Comparison of ENCODE assay signal across 1 cellular context in the genomic region with DNA sequence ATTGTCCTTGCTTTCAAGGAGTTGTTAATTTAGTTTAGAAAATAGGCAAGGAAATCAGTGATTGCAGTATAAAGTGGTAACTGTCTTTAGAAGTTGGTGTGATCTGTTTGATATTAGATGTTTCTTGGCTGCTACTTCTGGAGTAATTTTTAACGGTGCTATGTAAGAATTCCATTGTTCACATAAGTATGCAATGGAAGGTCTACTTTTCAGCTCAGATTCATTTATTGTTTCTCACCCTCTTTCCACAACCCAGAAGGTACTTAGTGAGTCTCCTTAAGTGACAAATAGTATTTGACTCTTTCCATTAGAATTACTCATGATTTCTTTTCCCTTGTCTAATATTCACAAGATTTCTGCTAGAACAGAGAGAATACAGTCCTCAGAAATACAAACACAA.
TF ChIP-seq lines count a peak whose summit lies in the region.

No MANE protein-coding gene starts in this region.

TF ChIP-seq in A549, 52 proteins besides CTCF, POLR2A, EP300 and RAD21 (continued from another document):
- TF ChIP-seq, protein P1, sequence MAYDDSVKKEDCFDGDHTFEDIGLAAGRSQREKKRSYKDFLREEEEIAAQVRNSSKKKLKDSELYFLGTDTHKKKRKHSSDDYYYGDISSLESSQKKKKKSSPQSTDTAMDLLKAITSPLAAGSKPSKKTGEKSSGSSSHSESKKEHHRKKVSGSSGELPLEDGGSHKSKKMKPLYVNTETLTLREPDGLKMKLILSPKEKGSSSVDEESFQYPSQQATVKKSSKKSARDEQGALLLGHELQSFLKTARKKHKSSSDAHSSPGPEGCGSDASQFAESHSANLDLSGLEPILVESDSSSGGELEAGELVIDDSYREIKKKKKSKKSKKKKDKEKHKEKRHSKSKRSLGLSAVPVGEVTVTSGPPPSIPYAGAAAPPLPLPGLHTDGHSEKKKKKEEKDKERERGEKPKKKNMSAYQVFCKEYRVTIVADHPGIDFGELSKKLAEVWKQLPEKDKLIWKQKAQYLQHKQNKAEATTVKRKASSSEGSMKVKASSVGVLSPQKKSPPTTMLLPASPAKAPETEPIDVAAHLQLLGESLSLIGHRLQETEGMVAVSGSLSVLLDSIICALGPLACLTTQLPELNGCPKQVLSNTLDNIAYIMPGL (CRISPR knock-in tag; IDR thresholded peaks at IDR 0.05; ENCODE audit: borderline replicate concordance) = no peak
- TF ChIP-seq SREBF2 (IDR thresholded peaks at IDR 0.05) = no peak
- no peak for TF ChIP-seq HEYL (CRISPR knock-in tag; IDR thresholded peaks at IDR 0.05)
- no peak for TF ChIP-seq TP53 (CRISPR knock-in tag; IDR thresholded peaks at IDR 0.05)
- no peak for TF ChIP-seq EHMT2 (IDR thresholded peaks at IDR 0.05; ENCODE audit: low read depth)
- TF ChIP-seq ZC3H11A (IDR thresholded peaks at IDR 0.05) = no peak
- TF ChIP-seq NFE2L2 (conservative IDR thresholded peaks at IDR 0.05; ENCODE audit: low read length) = no peak
- no peak for TF ChIP-seq FOSL2 (IDR thresholded peaks at IDR 0.05)
- no peak for TF ChIP-seq FOSL2 (CRISPR knock-in tag; IDR thresholded peaks at IDR 0.05)
- TF ChIP-seq MAFK (IDR thresholded peaks at IDR 0.05; ENCODE audit: partially characterized antibody) = no peak
- no peak for TF ChIP-seq KDM5A (IDR thresholded peaks at IDR 0.05)
- TF ChIP-seq TFCP2L1 (CRISPR knock-in tag; IDR thresholded peaks at IDR 0.05) = no peak
